8 cellular contexts compared by ENCODE assay signal in the genomic region with DNA sequence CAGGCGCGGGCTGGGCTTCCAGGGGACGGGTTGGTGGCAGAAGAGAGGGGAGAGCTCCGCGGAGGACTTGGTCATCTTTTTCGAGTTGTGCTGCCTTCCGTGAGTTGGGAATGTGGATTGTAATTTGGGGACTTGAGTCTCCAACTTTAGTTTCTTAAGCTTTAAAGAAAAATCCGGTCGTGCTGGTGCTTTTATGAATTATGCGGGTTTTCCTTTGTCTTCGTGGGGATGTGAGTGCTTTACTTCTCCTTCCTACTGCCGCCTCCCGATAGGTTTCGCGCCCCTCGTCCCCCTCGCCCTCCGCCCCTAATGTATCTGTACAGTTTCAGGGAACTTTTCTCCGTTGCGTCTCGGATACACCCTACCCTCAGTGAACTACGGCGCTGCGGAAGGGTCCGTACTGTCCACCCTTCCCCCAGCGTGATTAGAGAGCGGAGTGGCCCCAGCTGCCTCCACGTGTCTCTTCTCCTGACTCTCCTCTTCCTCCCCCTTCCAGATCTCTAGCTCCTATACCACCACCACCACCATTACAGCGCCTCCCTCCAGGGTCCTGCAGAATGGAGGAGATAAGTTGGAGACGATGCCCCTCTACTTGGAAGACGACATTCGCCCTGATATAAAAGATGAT. TPM values are rescaled to one million over a fixed set of nuclear protein-coding genes. Genes with fewer than 3 reads are reported as not detected.
DNase-seq lines count a peak whose midpoint lies in the region; ATAC-seq and TF ChIP-seq lines count a peak whose summit lies in the region.

No MANE protein-coding gene starts in this region.

- H3K27me3 Mint-ChIP-seq in memory B cell, result no peaks in the 10 kb centered on the region

- no peak overlapping the region for H3K27ac ChIP-seq in aorta (ENCODE audit: low read depth in 1 of 2, low read length in 2 of 2)

- peak; percentile 50 for DNase-seq in DMS 273 (lab: John Stamatoyannopoulos, UW; ENCODE audit: unreplicated experiment)
- no peak for DNase-seq in DMS 273 treated with DMSO at 0.1 percent for 48 hours (lab: John Stamatoyannopoulos, UW)
- DNase-seq in MG63, result no peak
- no peak for DNase-seq in choroid plexus epithelial cell (ENCODE audit: low read depth)
- DNase-seq in memory B cell (ENCODE audit: low spot score in 2 of 2), result no peak
- no peak for DNase-seq in aorta
- DNase-seq in HPDE6-E6E7 (ENCODE audit: extremely low spot score), result no peak
- no peak for DNase-seq in HuH-7.5 (ENCODE audit: low spot score)

- H3K4me3 ChIP-seq in MG63 (peak overlapping the region; percentile 65), choroid plexus epithelial cell (ENCODE audit: low read depth, low read length) (peak overlapping the region; percentile 89), aorta (ENCODE audit: low read length in 2 of 2) (peak overlapping the region; percentile 50 to 61)

- intact Hi-C loops in aorta (cut with DNase I), result loop anchor here (1.0 to 10.0 kb wide), 3 partner anchors 25 to 187 kb away; partner anchors contain the start of gene HIF1AN (in 1 of the 2)

- peak overlapping the region; percentile 78 for H3K4me3 Mint-ChIP-seq in memory B cell

- no peaks in the 10 kb centered on the region for H3K9me3 Mint-ChIP-seq in memory B cell

- ATAC-seq in memory B cell (ENCODE audit: low read depth), result no peak
- peak; percentile 43 for ATAC-seq in aorta (ENCODE audit: low FRiP score)

- H3K4me1 ChIP-seq in aorta (ENCODE audit: control insufficient read depth in 1 of 2, insufficient read depth in 2 of 2, low read length in 2 of 2), result no peaks in the 10 kb centered on the region

- TF ChIP-seq CTCF in choroid plexus epithelial cell (conservative IDR thresholded peaks at IDR 0.05; ENCODE audit: low read depth, low read length), result no peak

- no peak overlapping the region for H3K27ac Mint-ChIP-seq in memory B cell

- H3K36me3 Mint-ChIP-seq in memory B cell, result peaks cover 7% of the 10 kb centered on the region

- peaks cover 16% of the 10 kb centered on the region for H3K4me1 Mint-ChIP-seq in memory B cell

- peaks cover 4% of the 10 kb centered on the region for H3K36me3 ChIP-seq in MG63
- H3K36me3 ChIP-seq in aorta (ENCODE audit: control insufficient read depth in 1 of 2, insufficient read depth in 2 of 2, low read length in 1 of 2), result no peaks in the 10 kb centered on the region

- H3K27me3 ChIP-seq in MG63, result no peaks in the 10 kb centered on the region
- no peaks in the 10 kb centered on the region for H3K27me3 ChIP-seq in aorta (ENCODE audit: control insufficient read depth in 1 of 2, insufficient read depth in 2 of 2, low read length in 1 of 2)

- H3K9me3 ChIP-seq in MG63, result no peaks in the 10 kb centered on the region
- no peaks in the 10 kb centered on the region for H3K9me3 ChIP-seq in aorta (ENCODE audit: control insufficient read depth, low read length)

- WGBS in aorta, 2 donors, result 12 to 17% methylated on average over 32 of the region's 32 CpGs

RNA-seq across cellular contexts. Expression of gene SCD, which starts 0.6 kb away (rescaled TPM):
- total RNA-seq in MG63 (2014; rRNA removed; shearing (Covaris generic); ENCODE audit: low replicate concordance), result 48.8 and 56.3 TPM in 2 replicates
- 10 to 100 TPM; 22.7 to 47.3 TPM for total RNA-seq in aorta
- 10 to 100 TPM in 1 of 2 donors, 1 to 10 TPM in 1; 1.6 to 12.6 TPM for polyA plus RNA-seq in aorta

RNA-seq across cellular contexts. Expression of gene PKD2L1, which starts 17.7 kb away (rescaled TPM):
- total RNA-seq in MG63 (2014; rRNA removed; shearing (Covaris generic); ENCODE audit: low replicate concordance), result not detected in 2 replicates
- total RNA-seq in aorta, result 1 to 10 TPM in 1 of 2 donors, under 1 TPM in 1; 0.71 to 1.1 TPM
- under 1 TPM; 0.25 to 0.87 TPM for polyA plus RNA-seq in aorta
